Comparison of ENCODE assay signal across 25 cellular contexts in the genomic region with DNA sequence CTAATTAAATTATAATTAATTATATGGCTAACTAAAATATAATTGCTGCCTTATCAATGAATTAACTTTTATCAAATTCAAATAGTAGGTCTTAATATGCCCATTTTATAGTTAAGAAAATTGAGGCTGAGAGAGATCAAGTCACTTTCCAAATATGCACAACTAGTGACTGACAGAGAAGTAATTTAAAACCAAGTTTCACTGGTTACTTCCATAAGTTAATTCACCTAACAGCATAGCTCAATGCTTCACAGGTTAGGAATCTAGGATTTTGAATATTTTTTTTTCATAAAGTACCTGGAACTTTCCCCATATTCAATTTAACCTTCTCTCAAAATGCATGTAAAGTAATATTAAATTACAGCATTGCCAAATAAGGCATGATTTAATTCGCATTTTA.
A peak's percentile ranks its signal among the peaks of the same experiment; 100 is the strongest.
DNase-seq lines count a peak whose midpoint lies in the region; ATAC-seq, FAIRE-seq and TF ChIP-seq lines count a peak whose summit lies in the region.
"Had no signal": no experiment of that assay in that cellular context is flagged by ENCODE, and none has a peak within 500 bp of the region (broad histone marks: within the 10 kb centered on the region; RNA-seq: fewer than 3 reads in every experiment).

No MANE protein-coding gene starts in this region.

- H3F3A ChIP-seq in PC-3 (ENCODE audit: low read length, unreplicated experiment), result no peaks in the 10 kb centered on the region

- H3K27me3 ChIP-seq in PC-3 (ENCODE audit: low read length) (no peaks in the 10 kb centered on the region), brain microvascular endothelial cell (replicated peaks) (no peaks in the 10 kb centered on the region), mesenchymal stem cell (ENCODE audit: control insufficient read depth in 1 of 2, insufficient read depth in 1 of 2, low read length in 2 of 2) (no peaks in the 10 kb centered on the region)
- H3K27me3 ChIP-seq: BLaER1 treated with 17β-estradiol and CSF1 and Interleukin-3, amounts not matched to agents 10 nM and 100 nM; Peyer's patch; SJCRH30 had no signal

- no peak overlapping the region for H4K91ac ChIP-seq in mesenchymal stem cell (ENCODE audit: low read length)

- H3K27ac ChIP-seq in A549 (no peak overlapping the region), PC-3 (ENCODE audit: low read length) (peak overlapping the region; percentile 4), brain microvascular endothelial cell (peak overlapping the region; percentile 34), mesenchymal stem cell (ENCODE audit: low read length, poor library complexity, severe bottlenecking) (no peak overlapping the region)
- H3K27ac ChIP-seq: BLaER1 treated with 17β-estradiol and CSF1 and Interleukin-3, amounts not matched to agents 10 nM and 100 nM; KMS-11; Peyer's patch; SJCRH30 had no signal

- POLR2A ChIA-PET in A549 (lab: Yijun Ruan, JAX), result no interaction called here
- POLR2A ChIA-PET in PC-3 (lab: Charles Lee; ENCODE audit: unreplicated experiment), result no interaction called here

- no peak overlapping the region for H2BK5ac ChIP-seq in mesenchymal stem cell (ENCODE audit: low read depth, low read length, poor library complexity, severe bottlenecking)

- CTCF ChIA-PET in A549 (lab: Yijun Ruan, JAX), result no interaction called here
- CTCF ChIA-PET in PC-3 (lab: Charles Lee), result interaction anchor here (0.7 kb wide), 1 partner anchor 295 kb away, joined by 4 read pairs; no protein-coding TSS in a partner anchor

- H3K79me2 ChIP-seq in PC-3 (ENCODE audit: low read length), result no peaks in the 10 kb centered on the region

- no peak overlapping the region for H2BK120ac ChIP-seq in mesenchymal stem cell (ENCODE audit: low read depth, low read length)

- no peak overlapping the region for H3K9ac ChIP-seq in PC-3 (ENCODE audit: low read length)
- no peak overlapping the region for H3K9ac ChIP-seq in mesenchymal stem cell (ENCODE audit: low read length)
- H3K9ac ChIP-seq: BLaER1 treated with 17β-estradiol and CSF1 and Interleukin-3, amounts not matched to agents 10 nM and 100 nM; KMS-11 had no signal

- FAIRE-seq in A549 (lab: Jason Lieb, UNC), result no peak
- FAIRE-seq: GM18507 had no signal

- H3K36me3 ChIP-seq in PC-3 (ENCODE audit: low read depth, low read length) (no peaks in the 10 kb centered on the region), brain microvascular endothelial cell (replicated peaks) (no peaks in the 10 kb centered on the region), mesenchymal stem cell (ENCODE audit: control insufficient read depth in 1 of 2, insufficient read depth in 2 of 2, low read depth in 1 of 2, low read length in 2 of 2) (no peaks in the 10 kb centered on the region)
- H3K36me3 ChIP-seq: BLaER1 treated with 17β-estradiol and CSF1 and Interleukin-3, amounts not matched to agents 10 nM and 100 nM; Peyer's patch; SJCRH30 had no signal

- BruUV-seq in PC-3 (replicated peaks; lab: Mats Ljungman, UMichigan), result no TSS peak

- H2BK15ac ChIP-seq in mesenchymal stem cell (ENCODE audit: low read depth, poor library complexity, severe bottlenecking), result no peak overlapping the region

- no peaks in the 10 kb centered on the region for H3K9me2 ChIP-seq in PC-3 (replicated peaks; ENCODE audit: low read length)

- no peaks in the 10 kb centered on the region for H3K79me1 ChIP-seq in mesenchymal stem cell (replicated peaks; ENCODE audit: low read length, poor library complexity, severe bottlenecking)

- H3K4me1 ChIP-seq in A549 (peaks cover 11% of the 10 kb centered on the region), PC-3 (ENCODE audit: insufficient read depth, low read length) (peaks cover 18% of the 10 kb centered on the region; the same call in 1 of the 2 replicates), mesenchymal stem cell (ENCODE audit: control insufficient read depth, insufficient read depth, low read depth, low read length) (no peaks in the 10 kb centered on the region)
- H3K4me1 ChIP-seq: BLaER1 treated with 17β-estradiol and CSF1 and Interleukin-3, amounts not matched to agents 10 nM and 100 nM; Peyer's patch had no signal

- H3K18ac ChIP-seq in mesenchymal stem cell (ENCODE audit: low read depth in 1 of 2, low read length in 2 of 2), result no peak overlapping the region

- H3K9me3 Mint-ChIP-seq in osteocyte (ENCODE audit: unreplicated experiment), result no peaks in the 10 kb centered on the region
- H3K9me3 Mint-ChIP-seq: CD4-positive, alpha-beta T cell had no signal

- no peak overlapping the region for H2BK12ac ChIP-seq in mesenchymal stem cell (ENCODE audit: low read length in 2 of 2)

- H4K8ac ChIP-seq in mesenchymal stem cell (ENCODE audit: low read length), result no peak overlapping the region

- H3K23ac ChIP-seq in mesenchymal stem cell (ENCODE audit: low read length in 2 of 2), result no peak overlapping the region

- ATAC-seq in A549 (no peak), PC-3 (no peak), omental fat pad (ENCODE audit: low FRiP score) (no peak)
- ATAC-seq: Right ventricle myocardium inferior had no signal

- no peak overlapping the region for H3K14ac ChIP-seq in mesenchymal stem cell (ENCODE audit: low read length in 2 of 2)

- TF ChIP-seq CTCF in A549 (IDR thresholded peaks at IDR 0.05) (no peak), PC-3 (conservative IDR thresholded peaks at IDR 0.05; ENCODE audit: low read depth, low read length) (no peak), brain microvascular endothelial cell (IDR thresholded peaks at IDR 0.05; ENCODE audit: low read depth, low read length, missing control alignments) (no peak), osteocyte (IDR thresholded peaks at IDR 0.05) (no peak), omental fat pad (IDR thresholded peaks at IDR 0.05) (no peak)

- WGBS in A549 (ENCODE audit: missing lambda C conversion rate), result 84% methylated on average over 1 of the region's 1 CpG
- no CpG with 5 or more reads among the region's 1 CpG for WGBS in mesenchymal stem cell

- H2AFZ ChIP-seq in PC-3 (ENCODE audit: low read length), result no peak overlapping the region
- no peak overlapping the region for H2AFZ ChIP-seq in mesenchymal stem cell (ENCODE audit: low read depth, low read length)

- intact Hi-C loops in PC-3 (cut with micrococcal nuclease), result loop anchor here (5.0 kb wide), 2 partner anchors 45 to 75 kb away; no protein-coding TSS in a partner anchor

- no peaks in the 10 kb centered on the region for H4K20me1 ChIP-seq in PC-3 (ENCODE audit: low read length)
- H4K20me1 ChIP-seq: BLaER1 treated with 17β-estradiol and CSF1 and Interleukin-3, amounts not matched to agents 10 nM and 100 nM had no signal

- TF ChIP-seq EP300 in A549 (IDR thresholded peaks at IDR 0.05), result no peak

- H2AK5ac ChIP-seq in mesenchymal stem cell (ENCODE audit: low read length, severe bottlenecking), result no peak overlapping the region

- peak overlapping the region; percentile 49 for H3K27ac Mint-ChIP-seq in osteocyte (ENCODE audit: unreplicated experiment)
- H3K27ac Mint-ChIP-seq: CD4-positive, alpha-beta T cell; IgD-negative memory B cell had no signal

- H3K27me3 Mint-ChIP-seq in osteocyte (ENCODE audit: unreplicated experiment), result no peaks in the 10 kb centered on the region
- H3K27me3 Mint-ChIP-seq: CD4-positive, alpha-beta T cell; IgD-negative memory B cell had no signal

- H3K4me1 Mint-ChIP-seq in osteocyte (ENCODE audit: unreplicated experiment), result peaks cover 20% of the 10 kb centered on the region
- H3K4me1 Mint-ChIP-seq: IgD-negative memory B cell had no signal

- no peak overlapping the region for H3K4me3 Mint-ChIP-seq in osteocyte (ENCODE audit: unreplicated experiment)
- H3K4me3 Mint-ChIP-seq: CD4-positive, alpha-beta T cell; IgD-negative memory B cell had no signal

- no peak for TF ChIP-seq RAD21 in A549 (conservative IDR thresholded peaks at IDR 0.05 in 1 of 2, IDR thresholded peaks at IDR 0.05 in 1 of 2)

- no peak overlapping the region for H3K4me3 ChIP-seq in A549
- no peak overlapping the region for H3K4me3 ChIP-seq in PC-3 (ENCODE audit: low read length)
- no peak overlapping the region for H3K4me3 ChIP-seq in brain microvascular endothelial cell (ENCODE audit: low read depth, low read length)
- H3K4me3 ChIP-seq in mesenchymal stem cell (ENCODE audit: insufficient read depth in 1 of 2, low read depth in 1 of 2, low read length in 2 of 2), result no peak overlapping the region
- H3K4me3 ChIP-seq: BLaER1 treated with 17β-estradiol and CSF1 and Interleukin-3, amounts not matched to agents 10 nM and 100 nM; Peyer's patch; SJCRH30 had no signal

- no peak for TF ChIP-seq POLR2A in A549 (IDR thresholded peaks at IDR 0.05; ENCODE audit: low read length)

- in situ Hi-C loops in brain microvascular endothelial cell (cut with HindIII; ENCODE audit: low pct_ligation_motif_present, low sequenced_read_pairs), result no loop called here

- no peak for DNase-seq in A549 (ENCODE audit: low read depth in 1 of 2, low spot score in 1 of 2)
- no peak for DNase-seq in PC-3
- DNase-seq in brain microvascular endothelial cell, result no peak
- no peak for DNase-seq in osteocyte (ENCODE audit: extremely low spot score, unreplicated experiment)
- no peak for DNase-seq in SK-N-DZ (ENCODE audit: low spot score)
- DNase-seq in omental fat pad (ENCODE audit: low spot score), result no peak
- DNase-seq in mesenchymal stem cell, result no peak
- DNase-seq: 8988T; AML-193; CD4-positive, alpha-beta T cell; COR-L47; DMS53; NCI-H1092; NCI-H1417 treated with DMSO at 0.1 percent for 48 hours; NCI-H1694 treated with DMSO at 0.1 percent for 48 hours; NCI-H2081; NCI-H2227 treated with DMSO at 0.1 percent for 48 hours; NCI-H526 treated with DMSO at 0.1 percent for 48 hours; Peyer's patch had no signal

- no peak overlapping the region for H3K4ac ChIP-seq in mesenchymal stem cell (ENCODE audit: low read depth in 1 of 2, low read length in 2 of 2)

- H3K4me2 ChIP-seq in A549 (peak overlapping the region; percentile 50; the same call in 2 of the 3 replicates), PC-3 (ENCODE audit: low read length) (no peak overlapping the region), mesenchymal stem cell (ENCODE audit: low read length, poor library complexity, severe bottlenecking) (no peak overlapping the region)
- H3K4me2 ChIP-seq: BLaER1 treated with 17β-estradiol and CSF1 and Interleukin-3, amounts not matched to agents 10 nM and 100 nM; KMS-11 had no signal

- no peaks in the 10 kb centered on the region for H3K9me3 ChIP-seq in A549
- H3K9me3 ChIP-seq in PC-3 (ENCODE audit: low read length), result no peaks in the 10 kb centered on the region
- H3K9me3 ChIP-seq in mesenchymal stem cell (ENCODE audit: control insufficient read depth, low read length), result no peaks in the 10 kb centered on the region
- H3K9me3 ChIP-seq: BLaER1 treated with 17β-estradiol and CSF1 and Interleukin-3, amounts not matched to agents 10 nM and 100 nM; Peyer's patch; SJCRH30 had no signal

- H3K36me3 Mint-ChIP-seq in osteocyte (ENCODE audit: unreplicated experiment), result no peaks in the 10 kb centered on the region
- H3K36me3 Mint-ChIP-seq: IgD-negative memory B cell had no signal

TF ChIP-seq in A549, 52 proteins besides CTCF, POLR2A, EP300 and RAD21 (continues in another document):
- TF ChIP-seq, protein P1, sequence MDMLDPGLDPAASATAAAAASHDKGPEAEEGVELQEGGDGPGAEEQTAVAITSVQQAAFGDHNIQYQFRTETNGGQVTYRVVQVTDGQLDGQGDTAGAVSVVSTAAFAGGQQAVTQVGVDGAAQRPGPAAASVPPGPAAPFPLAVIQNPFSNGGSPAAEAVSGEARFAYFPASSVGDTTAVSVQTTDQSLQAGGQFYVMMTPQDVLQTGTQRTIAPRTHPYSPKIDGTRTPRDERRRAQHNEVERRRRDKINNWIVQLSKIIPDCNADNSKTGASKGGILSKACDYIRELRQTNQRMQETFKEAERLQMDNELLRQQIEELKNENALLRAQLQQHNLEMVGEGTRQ (IDR thresholded peaks at IDR 0.05), result no peak

Comparison
In these comparisons a context has a peak if more than half of its experiments do, and no peak if none do; other contexts are left out.
1. H3K27ac ChIP-seq: peak in PC-3 (single experiment) and brain microvascular endothelial cell (single experiment); none in A549 (0 of 2) and mesenchymal stem cell (single experiment).